Comparison of ENCODE assay signal across 24 cellular contexts in genomic region chr1:228985661-228986060, GRCh38.
"Had no signal": no experiment of that assay in that cellular context is flagged by ENCODE, and none has a peak within 500 bp of the region (broad histone marks: within the 10 kb centered on the region; RNA-seq: fewer than 3 reads in every experiment).

No MANE protein-coding gene starts in this region.

- H3K79me2 ChIP-seq: hepatocyte, parathyroid adenoma had no signal

- H3K4me3 Mint-ChIP-seq: naive thymus-derived CD8-positive, alpha-beta T cell; nephron; neural crest cell; stimulated activated naive B cell treated with anti-CD40 and anti-IgM and Interleukin-4, amounts not matched to agents 10 μg/mL and 1 μg/mL and 100 μg/mL, for 72 hours had no signal

- H3K9ac ChIP-seq: parathyroid adenoma had no signal

- DNase-seq: heart left ventricle; kidney glomerular epithelial cell; left cardiac atrium; left lung; lower lobe of right lung; mammary epithelial cell; mesenchymal stem cell; right lobe of liver; stimulated activated CD4-positive, alpha-beta T cell treated with anti-CD3 and anti-CD28 coated beads, Interleukin-2, amount 100 ng/mL, for 24 hours; stimulated activated CD4-positive, alpha-beta T cell treated with anti-CD3 and anti-CD28 coated beads, Interleukin-4, amount 100 ng/mL, for 1 hour; stimulated activated naive B cell treated with anti-CD40 and anti-IgM and Interleukin-4, amounts not matched to agents 10 μg/mL and 1 μg/mL and 100 μg/mL, for 72 hours; stimulated activated naive CD8-positive, alpha-beta T cell treated with anti-CD3 and anti-CD28 coated beads, Interleukin-15, Interleukin-2, amounts not matched to agents 100 U/mL and 50 U/mL, for 24 hours; stomach; testis; thyroid gland; transverse colon; upper lobe of left lung had no signal

- H3K36me3 Mint-ChIP-seq: naive thymus-derived CD8-positive, alpha-beta T cell; stimulated activated naive B cell treated with anti-CD40 and anti-IgM and Interleukin-4, amounts not matched to agents 10 μg/mL and 1 μg/mL and 100 μg/mL, for 72 hours had no signal

- ATAC-seq: heart left ventricle; left lung; lower lobe of right lung; naive thymus-derived CD8-positive, alpha-beta T cell; stimulated activated naive CD8-positive, alpha-beta T cell treated with anti-CD3 and anti-CD28 coated beads, Interleukin-15, Interleukin-2, amounts not matched to agents 100 U/mL and 50 U/mL, for 24 hours had no signal

- H3K27ac ChIP-seq: hepatocyte, left lung, lower lobe of right lung, parathyroid adenoma, right atrium auricular region, right lobe of liver, testis, transverse colon, upper lobe of left lung had no signal

- H3K9me3 Mint-ChIP-seq: naive thymus-derived CD8-positive, alpha-beta T cell; nephron; neural crest cell; stimulated activated naive B cell treated with anti-CD40 and anti-IgM and Interleukin-4, amounts not matched to agents 10 μg/mL and 1 μg/mL and 100 μg/mL, for 72 hours had no signal

- H2AFZ ChIP-seq: hepatocyte, parathyroid adenoma had no signal

- H3K27me3 Mint-ChIP-seq: stimulated activated naive B cell treated with anti-CD40 and anti-IgM and Interleukin-4, amounts not matched to agents 10 μg/mL and 1 μg/mL and 100 μg/mL, for 72 hours had no signal

- H3K27me3 ChIP-seq: heart left ventricle, hepatocyte, left lung, right atrium auricular region, right lobe of liver, stomach, testis, thyroid gland, transverse colon, upper lobe of left lung had no signal

- H3K27ac Mint-ChIP-seq: stimulated activated naive B cell treated with anti-CD40 and anti-IgM and Interleukin-4, amounts not matched to agents 10 μg/mL and 1 μg/mL and 100 μg/mL, for 72 hours had no signal

- H3K9me3 ChIP-seq: heart left ventricle, left lung, lower lobe of right lung, right atrium auricular region, right lobe of liver, stomach, testis, thyroid gland, transverse colon, upper lobe of left lung had no signal

- H3K4me2 ChIP-seq: hepatocyte, smooth muscle cell had no signal
